In the genomic region with DNA sequence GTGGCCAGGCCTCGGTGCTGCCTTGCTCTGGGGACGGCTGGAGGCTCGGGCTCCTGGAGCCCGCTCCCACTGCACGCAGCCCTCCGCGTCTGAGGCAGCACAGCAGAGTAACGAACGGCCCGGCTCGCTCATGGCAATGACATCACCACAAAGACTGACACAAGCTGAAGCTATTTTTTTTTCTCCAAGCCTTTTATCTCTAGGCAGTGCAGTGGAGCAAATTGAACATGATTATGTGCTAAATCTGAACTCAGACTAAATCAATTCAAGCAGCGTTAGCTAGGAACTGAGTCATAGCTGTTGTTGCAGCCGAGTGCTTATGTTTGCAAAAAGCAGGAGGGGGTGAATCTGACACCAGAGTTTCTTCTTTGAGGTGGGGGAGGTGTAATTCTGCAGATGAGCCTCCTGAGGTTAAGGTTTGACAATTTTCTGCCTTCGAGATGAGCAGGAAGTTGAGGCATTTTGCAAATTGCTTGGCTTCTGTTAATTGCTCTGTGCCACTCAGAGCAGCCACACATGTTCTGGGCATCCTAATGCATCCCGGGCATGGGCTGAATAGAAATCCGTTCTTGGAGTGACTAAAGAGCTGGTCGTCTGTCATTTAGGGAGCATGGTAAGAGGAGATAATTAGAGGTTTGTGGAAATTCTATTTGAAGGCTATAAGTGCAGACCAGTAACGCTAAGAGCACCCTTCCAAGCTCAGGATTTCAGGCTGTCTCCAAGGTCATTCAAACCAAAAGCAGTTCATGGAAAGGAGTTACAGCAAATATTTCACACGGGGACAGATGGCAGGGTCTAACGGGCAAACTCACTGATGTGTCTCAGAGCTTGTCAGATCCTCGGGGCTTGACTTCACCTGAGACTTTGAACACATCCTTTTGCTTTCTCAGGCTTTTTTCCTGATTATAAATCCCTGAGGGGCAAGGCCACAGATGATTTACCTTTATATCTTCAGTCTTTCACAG, we compare ENCODE assay signal across 9 cellular contexts.
A peak's percentile ranks its signal among the peaks of the same experiment; 100 is the strongest.
DNase-seq lines count a peak whose midpoint lies in the region; ATAC-seq and TF ChIP-seq lines count a peak whose summit lies in the region.
"Had no signal": no experiment of that assay in that cellular context is flagged by ENCODE, and none has a peak within 500 bp of the region (broad histone marks: within the 10 kb centered on the region; RNA-seq: fewer than 3 reads in every experiment).

No MANE protein-coding gene starts in this region.

- TF ChIP-seq EP300 in neural cell (conservative IDR thresholded peaks at IDR 0.05; ENCODE audit: poor library complexity, severe bottlenecking) (peak; percentile 52), stomach (IDR thresholded peaks at IDR 0.05) (no peak)

- H3K36me3 ChIP-seq in neural cell (ENCODE audit: insufficient read depth, low read length) (no peaks in the 10 kb centered on the region), stomach (no peaks in the 10 kb centered on the region)

- H3K4me1 ChIP-seq in stomach = peaks cover 0 to 43% (median 17%) of the 10 kb centered on the region in 4 donors

- H3K9me3 ChIP-seq in neural cell (ENCODE audit: low read length) = no peaks in the 10 kb centered on the region
- H3K9me3 ChIP-seq in stomach = no peaks in the 10 kb centered on the region

- H3K36me3 Mint-ChIP-seq in CD14-positive monocyte = no peaks in the 10 kb centered on the region
- H3K36me3 Mint-ChIP-seq: activated naive CD4-positive, alpha-beta T cell treated with anti-CD3 and anti-CD28 coated beads, Interleukin-2, amount 50 U/mL, for 72 hours had no signal

- H3K9me3 Mint-ChIP-seq in CD14-positive monocyte = no peaks in the 10 kb centered on the region
- H3K9me3 Mint-ChIP-seq: activated naive CD4-positive, alpha-beta T cell treated with anti-CD3 and anti-CD28 coated beads, Interleukin-2, amount 50 U/mL, for 72 hours had no signal

- 52 to 72% (median 63%) methylated on average over 21 of the region's 21 CpGs for WGBS in stomach, 5 donors

- H3K79me2 ChIP-seq in neural cell (replicated peaks; ENCODE audit: insufficient read depth, low read length) = no peaks in the 10 kb centered on the region

- no peak for TF ChIP-seq RAD21 in neural cell (conservative IDR thresholded peaks at IDR 0.05)

- peak overlapping the region; percentile 58 for H3K9ac ChIP-seq in neural cell (ENCODE audit: low read length)

- no peak for ATAC-seq in GM21423 (IDR thresholded peaks at IDR 0.05; ENCODE audit: unreplicated experiment)

- peaks cover 3% of the 10 kb centered on the region for H3F3A ChIP-seq in neural cell (ENCODE audit: insufficient read depth, low read length, poor library complexity, severe bottlenecking)

- H3K4me1 Mint-ChIP-seq in CD14-positive monocyte = no peaks in the 10 kb centered on the region

- H3K27ac Mint-ChIP-seq in CD14-positive monocyte = no peak overlapping the region

- intact Hi-C loops in stomach (cut with DNase I; ENCODE audit: low total_unique reads) = no loop called here
- intact Hi-C loops in CD14-positive monocyte (cut with micrococcal nuclease) = no loop called here

- peak overlapping the region; percentile 52 for H3K4me2 ChIP-seq in neural cell (ENCODE audit: low read length)

- H3K27me3 ChIP-seq in neural cell (ENCODE audit: insufficient read depth, low read depth, low read length) (no peaks in the 10 kb centered on the region), stomach (no peaks in the 10 kb centered on the region)

- H3K27me3 Mint-ChIP-seq in CD14-positive monocyte (ENCODE audit: low read depth in 3 of 3) = no peaks in the 10 kb centered on the region

- no peak overlapping the region for H2AFZ ChIP-seq in neural cell (ENCODE audit: low read depth, low read length)

- TF ChIP-seq CTCF in choroid plexus epithelial cell (conservative IDR thresholded peaks at IDR 0.05; ENCODE audit: low read depth, low read length) (no peak), neural cell (IDR thresholded peaks at IDR 0.05; ENCODE audit: poor library complexity, severe bottlenecking) (no peak), stomach (IDR thresholded peaks at IDR 0.05) (no peak), CD14-positive monocyte (IDR thresholded peaks at IDR 0.05) (no peak)

- H3K4me3 Mint-ChIP-seq in CD14-positive monocyte = no peak overlapping the region

- no peak overlapping the region for H3K4me3 ChIP-seq in choroid plexus epithelial cell (ENCODE audit: low read depth, low read length)
- peak overlapping the region; percentile 58 for H3K4me3 ChIP-seq in neural cell (ENCODE audit: low read length)
- no peak overlapping the region for H3K4me3 ChIP-seq in stomach

- no peak for TF ChIP-seq POLR2A in stomach (IDR thresholded peaks at IDR 0.05)

- peak overlapping the region; percentile 78 for H3K27ac ChIP-seq in neural cell (ENCODE audit: low read length)
- no peak overlapping the region for H3K27ac ChIP-seq in stomach

- H3K9me2 ChIP-seq in neural cell (ENCODE audit: insufficient read depth, low read length) = no peaks in the 10 kb centered on the region

- no peaks in the 10 kb centered on the region for H4K20me1 ChIP-seq in neural cell (ENCODE audit: insufficient read depth)

- DNase-seq in DMS79 (lab: John Stamatoyannopoulos, UW) (peak; percentile 6), NCI-H1417 treated with DMSO at 0.1 percent for 48 hours (lab: John Stamatoyannopoulos, UW) (peak; percentile 86), choroid plexus epithelial cell (ENCODE audit: low read depth) (peak; percentile 79), stomach (no peak), CD14-positive monocyte (ENCODE audit: low spot score) (no peak)
- no peak for DNase-seq in activated effector memory CD4-positive, alpha-beta T cell treated with Interleukin-2 at 50 U/mL for 16 hours

TF ChIP-seq in neural cell, 6 proteins besides CTCF, POLR2A, EP300 and RAD21:
- TF ChIP-seq, protein P1, sequence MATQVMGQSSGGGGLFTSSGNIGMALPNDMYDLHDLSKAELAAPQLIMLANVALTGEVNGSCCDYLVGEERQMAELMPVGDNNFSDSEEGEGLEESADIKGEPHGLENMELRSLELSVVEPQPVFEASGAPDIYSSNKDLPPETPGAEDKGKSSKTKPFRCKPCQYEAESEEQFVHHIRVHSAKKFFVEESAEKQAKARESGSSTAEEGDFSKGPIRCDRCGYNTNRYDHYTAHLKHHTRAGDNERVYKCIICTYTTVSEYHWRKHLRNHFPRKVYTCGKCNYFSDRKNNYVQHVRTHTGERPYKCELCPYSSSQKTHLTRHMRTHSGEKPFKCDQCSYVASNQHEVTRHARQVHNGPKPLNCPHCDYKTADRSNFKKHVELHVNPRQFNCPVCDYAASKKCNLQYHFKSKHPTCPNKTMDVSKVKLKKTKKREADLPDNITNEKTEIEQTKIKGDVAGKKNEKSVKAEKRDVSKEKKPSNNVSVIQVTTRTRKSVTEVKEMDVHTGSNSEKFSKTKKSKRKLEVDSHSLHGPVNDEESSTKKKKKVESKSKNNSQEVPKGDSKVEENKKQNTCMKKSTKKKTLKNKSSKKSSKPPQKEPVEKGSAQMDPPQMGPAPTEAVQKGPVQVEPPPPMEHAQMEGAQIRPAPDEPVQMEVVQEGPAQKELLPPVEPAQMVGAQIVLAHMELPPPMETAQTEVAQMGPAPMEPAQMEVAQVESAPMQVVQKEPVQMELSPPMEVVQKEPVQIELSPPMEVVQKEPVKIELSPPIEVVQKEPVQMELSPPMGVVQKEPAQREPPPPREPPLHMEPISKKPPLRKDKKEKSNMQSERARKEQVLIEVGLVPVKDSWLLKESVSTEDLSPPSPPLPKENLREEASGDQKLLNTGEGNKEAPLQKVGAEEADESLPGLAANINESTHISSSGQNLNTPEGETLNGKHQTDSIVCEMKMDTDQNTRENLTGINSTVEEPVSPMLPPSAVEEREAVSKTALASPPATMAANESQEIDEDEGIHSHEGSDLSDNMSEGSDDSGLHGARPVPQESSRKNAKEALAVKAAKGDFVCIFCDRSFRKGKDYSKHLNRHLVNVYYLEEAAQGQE (IDR thresholded peaks at IDR 0.05; ENCODE audit: borderline replicate concordance) = peak; percentile 19
- TF ChIP-seq MXI1 (conservative IDR thresholded peaks at IDR 0.05; ENCODE audit: poor library complexity, severe bottlenecking) = no peak
- TF ChIP-seq POLR2AphosphoS5 (IDR thresholded peaks at IDR 0.05) = peak; percentile 74

Comparison
In these comparisons a context has a peak if more than half of its experiments do, and no peak if none do; other contexts are left out.
1. DNase-seq: peak in DMS79 (single experiment), NCI-H1417 treated with DMSO at 0.1 percent for 48 hours (single experiment) and choroid plexus epithelial cell (single experiment); none in activated effector memory CD4-positive, alpha-beta T cell treated with Interleukin-2 at 50 U/mL for 16 hours (single experiment), stomach (single experiment) and CD14-positive monocyte (single experiment).